Comparison of ENCODE assay signal across 1 cellular context in the genomic region with DNA sequence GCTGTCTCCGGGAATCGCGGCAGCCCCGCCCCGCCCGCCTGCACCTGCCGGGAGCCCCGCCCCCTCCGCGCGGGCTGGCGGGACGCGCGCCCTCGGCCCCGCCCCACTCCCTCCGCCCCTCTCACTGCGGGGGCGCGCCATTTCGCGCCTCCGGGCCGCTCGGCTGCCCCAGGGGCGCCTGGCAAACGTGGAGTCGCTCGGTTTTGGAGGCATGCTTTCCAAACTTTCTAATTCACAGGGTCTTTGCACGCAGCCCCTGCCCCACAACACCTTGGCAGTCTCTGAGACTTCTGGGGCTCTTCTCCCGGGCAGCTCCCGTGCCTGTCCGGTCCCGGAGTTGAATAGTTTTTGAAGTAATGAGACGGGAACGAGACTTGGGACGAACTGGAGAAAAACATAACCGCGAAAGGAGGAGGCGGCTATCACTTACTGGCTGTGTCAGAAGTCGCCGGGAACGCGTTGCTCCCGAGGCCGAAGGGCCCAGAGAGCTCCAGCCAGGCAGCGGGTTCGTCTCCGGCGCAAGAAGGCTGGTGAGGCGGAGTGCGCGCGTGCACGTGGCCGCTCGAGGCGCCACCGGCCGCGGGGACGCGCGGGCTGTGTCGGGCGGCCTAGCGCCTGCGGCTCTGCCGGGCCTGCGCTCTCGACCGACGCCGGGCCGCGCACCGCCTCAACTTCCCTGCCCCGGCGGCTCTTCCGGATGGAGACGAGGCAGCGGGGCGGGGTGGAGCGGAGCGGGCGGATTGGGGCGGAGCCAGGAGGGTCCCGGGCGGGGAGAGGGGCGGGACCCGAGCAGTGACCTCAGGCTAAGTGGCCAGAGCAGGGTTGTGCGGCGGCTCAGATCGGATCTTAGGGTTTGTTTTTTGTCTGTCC.
TF ChIP-seq lines count a peak whose summit lies in the region.

A gene (minus strand): TSS at position 699 of the 870 bp plus-strand sequence. CDS start 3,436 bp downstream, outside the sequence.

TF ChIP-seq in WTC11, 78 proteins besides CTCF, POLR2A, EP300 and RAD21 (continued from another document):
- TF ChIP-seq KAT7 (CRISPR knock-in tag; IDR thresholded peaks at IDR 0.05; ENCODE audit: borderline replicate concordance) (0 out of 2 replicates have a peak, but pooled peaks have one; percentile 75), RELA (CRISPR knock-in tag; IDR thresholded peaks at IDR 0.05; ENCODE audit: borderline replicate concordance) (0 out of 2 replicates have a peak, but pooled peaks have one; percentile 52), ZNF317 (CRISPR knock-in tag; IDR thresholded peaks at IDR 0.05; ENCODE audit: borderline replicate concordance, low read depth) (no peak), ZNF396 (CRISPR knock-in tag; IDR thresholded peaks at IDR 0.05; ENCODE audit: borderline replicate concordance) (no peak), TP53 (CRISPR knock-in tag; IDR thresholded peaks at IDR 0.05) (no peak), FOXP1 (CRISPR knock-in tag; IDR thresholded peaks at IDR 0.05; ENCODE audit: borderline replicate concordance) (peak; percentile 95)
- TF ChIP-seq, protein P1, sequence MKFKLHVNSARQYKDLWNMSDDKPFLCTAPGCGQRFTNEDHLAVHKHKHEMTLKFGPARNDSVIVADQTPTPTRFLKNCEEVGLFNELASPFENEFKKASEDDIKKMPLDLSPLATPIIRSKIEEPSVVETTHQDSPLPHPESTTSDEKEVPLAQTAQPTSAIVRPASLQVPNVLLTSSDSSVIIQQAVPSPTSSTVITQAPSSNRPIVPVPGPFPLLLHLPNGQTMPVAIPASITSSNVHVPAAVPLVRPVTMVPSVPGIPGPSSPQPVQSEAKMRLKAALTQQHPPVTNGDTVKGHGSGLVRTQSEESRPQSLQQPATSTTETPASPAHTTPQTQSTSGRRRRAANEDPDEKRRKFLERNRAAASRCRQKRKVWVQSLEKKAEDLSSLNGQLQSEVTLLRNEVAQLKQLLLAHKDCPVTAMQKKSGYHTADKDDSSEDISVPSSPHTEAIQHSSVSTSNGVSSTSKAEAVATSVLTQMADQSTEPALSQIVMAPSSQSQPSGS (CRISPR knock-in tag; IDR thresholded peaks at IDR 0.05; ENCODE audit: borderline replicate concordance, low read depth), result no peak
- TF ChIP-seq, protein P2, sequence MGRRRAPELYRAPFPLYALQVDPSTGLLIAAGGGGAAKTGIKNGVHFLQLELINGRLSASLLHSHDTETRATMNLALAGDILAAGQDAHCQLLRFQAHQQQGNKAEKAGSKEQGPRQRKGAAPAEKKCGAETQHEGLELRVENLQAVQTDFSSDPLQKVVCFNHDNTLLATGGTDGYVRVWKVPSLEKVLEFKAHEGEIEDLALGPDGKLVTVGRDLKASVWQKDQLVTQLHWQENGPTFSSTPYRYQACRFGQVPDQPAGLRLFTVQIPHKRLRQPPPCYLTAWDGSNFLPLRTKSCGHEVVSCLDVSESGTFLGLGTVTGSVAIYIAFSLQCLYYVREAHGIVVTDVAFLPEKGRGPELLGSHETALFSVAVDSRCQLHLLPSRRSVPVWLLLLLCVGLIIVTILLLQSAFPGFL (CRISPR knock-in tag; IDR thresholded peaks at IDR 0.05; ENCODE audit: borderline replicate concordance), result no peak
TF ChIP-seq in WTC11: peak in this region for 21.
